Comparison of ENCODE assay signal across 23 cellular contexts in the genomic region with DNA sequence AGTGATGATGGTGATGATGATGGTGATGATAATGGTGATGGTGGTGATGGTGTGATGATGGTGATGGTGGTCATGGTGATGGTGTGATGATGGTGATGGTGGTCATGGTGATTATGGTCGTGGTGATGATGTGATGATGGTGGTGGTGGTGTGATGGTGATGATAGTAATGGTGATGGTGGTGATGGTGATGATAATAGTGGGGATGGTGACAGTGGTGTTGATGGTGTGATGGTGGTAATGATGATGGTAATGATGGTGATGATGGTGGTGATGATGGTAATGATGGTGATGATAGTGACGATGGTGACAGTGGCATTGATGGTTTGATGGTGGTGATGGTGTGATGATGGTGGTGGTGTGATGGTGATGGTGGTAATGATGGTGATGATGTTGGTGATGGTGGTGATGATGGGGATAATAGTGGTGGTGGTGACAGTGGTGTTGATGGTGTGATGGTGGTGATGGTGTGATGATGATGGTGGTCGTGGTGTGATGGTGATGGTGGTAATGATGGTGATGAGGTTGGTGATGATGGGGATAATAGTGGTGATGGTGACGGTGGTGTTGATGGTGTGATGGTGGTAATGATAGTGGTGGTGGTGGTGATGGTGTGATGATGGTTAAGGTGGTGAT.
"Had no signal": no experiment of that assay in that cellular context is flagged by ENCODE, and none has a peak within 500 bp of the region (broad histone marks: within the 10 kb centered on the region; RNA-seq: fewer than 3 reads in every experiment).

No MANE protein-coding gene starts in this region.

- H3K36me3 ChIP-seq: brain microvascular endothelial cell, cardiac muscle cell, MG63 had no signal

- H3K27ac ChIP-seq: brain microvascular endothelial cell, cardiac muscle cell had no signal

- ATAC-seq: activated naive CD4-positive, alpha-beta T cell treated with anti-CD3 and anti-CD28 coated beads, Interleukin-2, amount 50 U/mL, for 72 hours; activated naive CD8-positive, alpha-beta T cell treated with anti-CD3 and anti-CD28 coated beads, Interleukin-2, amount 50 U/mL, for 24 hours; activated T-cell treated with anti-CD3 and anti-CD28 coated beads, Interleukin-2, amount 50 U/mL, for 4 hours had no signal

- H3K4me3 ChIP-seq: cardiac muscle cell, MG63 had no signal

- H3K4me1 Mint-ChIP-seq: activated B cell treated with CpG ODN at 0.5 μM for 24 hours; activated naive CD8-positive, alpha-beta T cell treated with anti-CD3 and anti-CD28 coated beads, Interleukin-2, amount 50 U/mL, for 24 hours had no signal

- H3K9me3 ChIP-seq: MG63 had no signal

- H3K4me3 Mint-ChIP-seq: activated B cell treated with CpG ODN at 0.5 μM for 24 hours; activated CD4-positive, alpha-beta memory T cell treated with anti-CD3 and anti-CD28 coated beads for 36 hours; activated CD4-positive, alpha-beta T cell treated with anti-CD3 and anti-CD28 coated beads, Interleukin-2, amount 10 ng/mL, durations not matched to agents 24 days and 14 days; activated naive CD8-positive, alpha-beta T cell treated with anti-CD3 and anti-CD28 coated beads, Interleukin-2, amount 50 U/mL, for 24 hours; activated T-cell treated with anti-CD3 and anti-CD28 coated beads, Interleukin-2, amount 50 U/mL, for 4 hours had no signal

- H3K27me3 Mint-ChIP-seq: activated B cell treated with CpG ODN at 0.5 μM for 24 hours; activated CD4-positive, alpha-beta memory T cell treated with anti-CD3 and anti-CD28 coated beads for 36 hours; activated naive CD8-positive, alpha-beta T cell treated with anti-CD3 and anti-CD28 coated beads, Interleukin-2, amount 50 U/mL, for 24 hours had no signal

- H3K9me3 Mint-ChIP-seq: activated B cell treated with CpG ODN at 0.5 μM for 24 hours; activated CD4-positive, alpha-beta memory T cell treated with anti-CD3 and anti-CD28 coated beads for 36 hours; activated CD4-positive, alpha-beta T cell treated with anti-CD3 and anti-CD28 coated beads, Interleukin-2, amount 10 ng/mL, durations not matched to agents 24 days and 14 days; activated naive CD4-positive, alpha-beta T cell treated with anti-CD3 and anti-CD28 coated beads, Interleukin-2, amount 50 U/mL, for 72 hours; activated naive CD8-positive, alpha-beta T cell treated with anti-CD3 and anti-CD28 coated beads, Interleukin-2, amount 50 U/mL, for 24 hours; activated T-cell treated with anti-CD3 and anti-CD28 coated beads, Interleukin-2, amount 50 U/mL, for 4 hours had no signal

- H3K27me3 ChIP-seq: brain microvascular endothelial cell, cardiac muscle cell, MG63 had no signal

- H3K36me3 Mint-ChIP-seq: activated CD4-positive, alpha-beta memory T cell treated with anti-CD3 and anti-CD28 coated beads for 36 hours; activated naive CD4-positive, alpha-beta T cell treated with anti-CD3 and anti-CD28 coated beads, Interleukin-2, amount 50 U/mL, for 72 hours had no signal

- H3K27ac Mint-ChIP-seq: activated B cell treated with CpG ODN at 0.5 μM for 24 hours; activated CD4-positive, alpha-beta memory T cell treated with anti-CD3 and anti-CD28 coated beads for 36 hours; activated CD4-positive, alpha-beta T cell treated with anti-CD3 and anti-CD28 coated beads, Interleukin-2, amount 10 ng/mL, durations not matched to agents 24 days and 14 days; activated naive CD4-positive, alpha-beta T cell treated with anti-CD3 and anti-CD28 coated beads, Interleukin-2, amount 50 U/mL, for 72 hours; activated naive CD8-positive, alpha-beta T cell treated with anti-CD3 and anti-CD28 coated beads, Interleukin-2, amount 50 U/mL, for 24 hours had no signal

- DNase-seq: activated B cell treated with CpG ODN at 0.5 μM for 24 hours; activated CD4-positive, alpha-beta memory T cell treated with anti-CD3 and anti-CD28 coated beads for 36 hours; activated CD4-positive, alpha-beta T cell treated with anti-CD3 and anti-CD28 coated beads for 1 hour; activated CD4-positive, alpha-beta T cell treated with anti-CD3 and anti-CD28 coated beads, Interleukin-2, amount 10 ng/mL, durations not matched to agents 24 days and 14 days; activated CD8-positive, alpha-beta memory T cell treated with anti-CD3 and anti-CD28 coated beads for 24 hours; activated effector memory CD4-positive, alpha-beta T cell treated with anti-CD3 and anti-CD28 coated beads, Interleukin-2, amount 50 U/mL, for 16 hours; activated naive CD4-positive, alpha-beta T cell treated with Interleukin-2 at 50 U/mL for 16 hours; activated naive CD8-positive, alpha-beta T cell treated with anti-CD3 and anti-CD28 coated beads, Interleukin-2, amount 50 U/mL, for 24 hours; activated T-cell treated with anti-CD3 and anti-CD28 coated beads, Interleukin-2, amount 50 U/mL, for 4 hours; amniotic stem cell; brain microvascular endothelial cell; MG63; MV-4-11; NCI-H1092 treated with DMSO at 0.1 percent for 48 hours; NCI-H1417 treated with DMSO at 0.1 percent for 48 hours; NCI-H1694; NCI-H2029 treated with DMSO at 0.1 percent for 48 hours; NCI-H510A treated with DMSO at 0.1 percent for 48 hours; SHP77 treated with DMSO at 0.1 percent for 48 hours; T-helper 2 cell; T1000 had no signal
